Comparison of ENCODE assay signal across 15 cellular contexts in genomic region chr6:125924697-125925358, GRCh38. TPM values are rescaled to one million over a fixed set of nuclear protein-coding genes. Genes with fewer than 3 reads are reported as not detected.
DNase-seq lines count a peak whose midpoint lies in the region; FAIRE-seq and TF ChIP-seq lines count a peak whose summit lies in the region.
"Had no signal": no experiment of that assay in that cellular context is flagged by ENCODE, and none has a peak within 500 bp of the region (broad histone marks: within the 10 kb centered on the region; RNA-seq: fewer than 3 reads in every experiment).

No MANE protein-coding gene starts in this region.

- peak overlapping the region; percentile 61 for H3K4me2 ChIP-seq in keratinocyte (ENCODE audit: control insufficient read depth, extremely low read depth, insufficient read depth, low read depth, low read length)

- dilution Hi-C loops in keratinocyte (cut with MboI; ENCODE audit: extremely low pct_ligation_motif_present, low sequenced_read_pairs): no loop called here

- H3K9me3 Mint-ChIP-seq in activated CD4-positive, alpha-beta memory T cell treated with anti-CD3 and anti-CD28 coated beads, Interleukin-2, amount 10 ng/mL, durations not matched to agents 7 days and 5 days: no peaks in the 10 kb centered on the region
- no peaks in the 10 kb centered on the region for H3K9me3 Mint-ChIP-seq in activated CD4-positive, alpha-beta memory T cell treated with anti-CD3 and anti-CD28 coated beads for 36 hours
- no peaks in the 10 kb centered on the region for H3K9me3 Mint-ChIP-seq in CD4-positive, alpha-beta memory T cell
- H3K9me3 Mint-ChIP-seq: activated naive CD4-positive, alpha-beta T cell treated with anti-CD3 and anti-CD28 coated beads, Interleukin-2, amount 50 U/mL, for 72 hours; stimulated activated naive CD8-positive, alpha-beta T cell treated with anti-CD3 and anti-CD28 coated beads, Interleukin-15, Interleukin-2, amounts not matched to agents 100 ng/mL and 50 ng/mL, for 24 hours; WTC11 had no signal

- H3K36me3 ChIP-seq in CD4-positive, alpha-beta memory T cell (ENCODE audit: insufficient read depth, low read length): peaks cover 45% of the 10 kb centered on the region
- peaks cover 4 to 25% of the 10 kb centered on the region in 2 experiments for H3K36me3 ChIP-seq in keratinocyte (ENCODE audit: control insufficient read depth in 2 of 2, extremely low read depth in 1 of 2, insufficient read depth in 2 of 2, low read length in 2 of 2)

- no peak overlapping the region for H3K4me3 Mint-ChIP-seq in activated CD4-positive, alpha-beta memory T cell treated with anti-CD3 and anti-CD28 coated beads, Interleukin-2, amount 10 ng/mL, durations not matched to agents 7 days and 5 days
- no peak overlapping the region for H3K4me3 Mint-ChIP-seq in activated CD4-positive, alpha-beta memory T cell treated with anti-CD3 and anti-CD28 coated beads for 36 hours
- no peak overlapping the region for H3K4me3 Mint-ChIP-seq in CD4-positive, alpha-beta memory T cell
- H3K4me3 Mint-ChIP-seq: stimulated activated naive CD8-positive, alpha-beta T cell treated with anti-CD3 and anti-CD28 coated beads, Interleukin-15, Interleukin-2, amounts not matched to agents 100 ng/mL and 50 ng/mL, for 24 hours; WTC11 had no signal

- H3K9me3 ChIP-seq in CD4-positive, alpha-beta memory T cell (ENCODE audit: control insufficient read depth in 1 of 2, low read length in 2 of 2): no peaks in the 10 kb centered on the region
- H3K9me3 ChIP-seq in keratinocyte (ENCODE audit: control insufficient read depth, low read depth, low read length): no peaks in the 10 kb centered on the region

- POLR2A ChIA-PET in activated CD4-positive, alpha-beta memory T cell treated with anti-CD3 and anti-CD28 coated beads, Interleukin-2, amount 10 ng/mL, durations not matched to agents 7 days and 5 days (lab: Charles Lee): interaction anchor here (0.7 to 4.1 kb wide), 3 partner anchors 15 to 134 kb away, joined by 4 to 28 read pairs (median 5); partner anchors contain the start of genes HINT3 and NCOA7
- POLR2A ChIA-PET in activated CD4-positive, alpha-beta memory T cell treated with anti-CD3 and anti-CD28 coated beads for 36 hours (lab: Charles Lee): no interaction called here
- POLR2A ChIA-PET in CD4-positive, alpha-beta memory T cell (lab: Charles Lee; ENCODE audit: partially characterized antibody): interaction anchor here (1.2 kb wide), 1 partner anchor 32 kb away, joined by 3 read pairs; the partner anchor contains the start of gene HINT3

- H4K20me1 ChIP-seq in keratinocyte (ENCODE audit: control insufficient read depth, extremely low read depth, insufficient read depth, low read length): no peaks in the 10 kb centered on the region

- CTCF ChIA-PET in activated CD4-positive, alpha-beta memory T cell treated with anti-CD3 and anti-CD28 coated beads, Interleukin-2, amount 10 ng/mL, durations not matched to agents 7 days and 5 days (lab: Charles Lee): interaction anchor here (0.8 to 1.4 kb wide), 2 partner anchors 19 to 32 kb away, joined by 4 to 7 read pairs; partner anchors contain the start of gene HINT3
- CTCF ChIA-PET in activated CD4-positive, alpha-beta memory T cell treated with anti-CD3 and anti-CD28 coated beads for 36 hours (lab: Charles Lee): interaction anchor here (2.7 kb wide), 1 partner anchor 19 kb away, joined by 9 read pairs; no protein-coding TSS in a partner anchor
- CTCF ChIA-PET in CD4-positive, alpha-beta memory T cell (lab: Charles Lee; ENCODE audit: partially characterized antibody): interaction anchor here (1.0 to 1.9 kb wide), 4 partner anchors 18 to 133 kb away, joined by 3 to 7 read pairs (median 6); partner anchors contain the start of genes HINT3 and NCOA7

- no peaks in the 10 kb centered on the region for H3K79me2 ChIP-seq in keratinocyte (ENCODE audit: control insufficient read depth, insufficient read depth, low read length)

- intact Hi-C loops in activated CD4-positive, alpha-beta memory T cell treated with anti-CD3 and anti-CD28 coated beads for 36 hours (cut with micrococcal nuclease): loop anchor here (1.0 kb wide), 1 partner anchor 7 kb away; no protein-coding TSS in a partner anchor
- intact Hi-C loops in CD4-positive, alpha-beta memory T cell (cut with micrococcal nuclease): no loop called here

- H3K27ac Mint-ChIP-seq in activated CD4-positive, alpha-beta memory T cell treated with anti-CD3 and anti-CD28 coated beads, Interleukin-2, amount 10 ng/mL, durations not matched to agents 7 days and 5 days: peak overlapping the region; percentile 58
- no peak overlapping the region for H3K27ac Mint-ChIP-seq in activated CD4-positive, alpha-beta memory T cell treated with anti-CD3 and anti-CD28 coated beads for 36 hours
- H3K27ac Mint-ChIP-seq in CD4-positive, alpha-beta memory T cell: peak overlapping the region in 4 of 7 donors; percentile 2 to 32 (median 23)
- H3K27ac Mint-ChIP-seq: stimulated activated naive CD8-positive, alpha-beta T cell treated with anti-CD3 and anti-CD28 coated beads, Interleukin-15, Interleukin-2, amounts not matched to agents 100 ng/mL and 50 ng/mL, for 24 hours; WTC11 had no signal

- peaks cover 9% of the 10 kb centered on the region for H3K4me1 ChIP-seq in CD4-positive, alpha-beta memory T cell (ENCODE audit: insufficient read depth, low read length)
- H3K4me1 ChIP-seq in keratinocyte (ENCODE audit: control insufficient read depth, extremely low read depth, insufficient read depth, low read length): peaks cover 26% of the 10 kb centered on the region

- H3K27ac ChIP-seq in CD4-positive, alpha-beta memory T cell (ENCODE audit: low read depth, low read length): no peak overlapping the region
- peak overlapping the region; percentile 42 for H3K27ac ChIP-seq in keratinocyte (ENCODE audit: control insufficient read depth, insufficient read depth, low read length)

- no peaks in the 10 kb centered on the region for H3K27me3 ChIP-seq in CD4-positive, alpha-beta memory T cell (ENCODE audit: insufficient read depth, low read length)
- H3K27me3 ChIP-seq in keratinocyte (ENCODE audit: control insufficient read depth, extremely low read depth, insufficient read depth, low read length): no peaks in the 10 kb centered on the region

- H3K9me1 ChIP-seq in keratinocyte (ENCODE audit: control insufficient read depth, extremely low read depth, insufficient read depth, low read length): no peaks in the 10 kb centered on the region

- H2AFZ ChIP-seq in keratinocyte (ENCODE audit: control insufficient read depth, low read length): no peak overlapping the region

- H3K36me3 Mint-ChIP-seq in activated CD4-positive, alpha-beta memory T cell treated with anti-CD3 and anti-CD28 coated beads, Interleukin-2, amount 10 ng/mL, durations not matched to agents 7 days and 5 days (ENCODE audit: low read depth): peaks cover 68% of the 10 kb centered on the region
- H3K36me3 Mint-ChIP-seq in activated CD4-positive, alpha-beta memory T cell treated with anti-CD3 and anti-CD28 coated beads for 36 hours: peaks cover 46% of the 10 kb centered on the region
- H3K36me3 Mint-ChIP-seq in CD4-positive, alpha-beta memory T cell: peaks cover 62 to 72% of the 10 kb centered on the region in 2 donors
- H3K36me3 Mint-ChIP-seq: WTC11 had no signal

- H3K9ac ChIP-seq in keratinocyte (ENCODE audit: control insufficient read depth, extremely low read depth, insufficient read depth, low read length): no peak overlapping the region

- FAIRE-seq in keratinocyte (lab: Jason Lieb, UNC) (peak; percentile 13), frontal cortex (lab: Jason Lieb, UNC) (no peak)

- H3K27me3 Mint-ChIP-seq in activated CD4-positive, alpha-beta memory T cell treated with anti-CD3 and anti-CD28 coated beads, Interleukin-2, amount 10 ng/mL, durations not matched to agents 7 days and 5 days: no peaks in the 10 kb centered on the region
- H3K27me3 Mint-ChIP-seq in activated CD4-positive, alpha-beta memory T cell treated with anti-CD3 and anti-CD28 coated beads for 36 hours: no peaks in the 10 kb centered on the region
- no peaks in the 10 kb centered on the region for H3K27me3 Mint-ChIP-seq in CD4-positive, alpha-beta memory T cell
- H3K27me3 Mint-ChIP-seq: stimulated activated naive CD8-positive, alpha-beta T cell treated with anti-CD3 and anti-CD28 coated beads, Interleukin-15, Interleukin-2, amounts not matched to agents 100 ng/mL and 50 ng/mL, for 24 hours had no signal

- H3K4me3 ChIP-seq in CD4-positive, alpha-beta memory T cell (ENCODE audit: low read length in 2 of 2): no peak overlapping the region
- no peak overlapping the region for H3K4me3 ChIP-seq in keratinocyte (ENCODE audit: control insufficient read depth in 2 of 3, extremely low read depth in 1 of 3, insufficient read depth in 2 of 3, low read depth in 1 of 3, low read length in 3 of 3)

- no peak for TF ChIP-seq CTCF in keratinocyte (optimal IDR thresholded peaks at IDR 0.05 in 1 of 3, IDR thresholded peaks at IDR 0.05 in 1 of 3, conservative IDR thresholded peaks at IDR 0.05 in 1 of 3; ENCODE audit: extremely low read depth in 1 of 3, insufficient read depth in 2 of 3, low read length in 3 of 3)

- DNase-seq in activated CD4-positive, alpha-beta memory T cell treated with anti-CD3 and anti-CD28 coated beads, Interleukin-2, amount 10 ng/mL, durations not matched to agents 7 days and 5 days: no peak
- no peak for DNase-seq in activated CD4-positive, alpha-beta memory T cell treated with anti-CD3 and anti-CD28 coated beads for 36 hours
- no peak for DNase-seq in CD4-positive, alpha-beta memory T cell
- peak; percentile 11 for DNase-seq in UCSD-AML1 (lab: John Stamatoyannopoulos, UW; ENCODE audit: unreplicated experiment)
- no peak for DNase-seq in keratinocyte (ENCODE audit: low read depth, low spot score)
- DNase-seq in cerebellum (ENCODE audit: low spot score): no peak
- DNase-seq in inferior parietal cortex (ENCODE audit: extremely low spot score): no peak
- DNase-seq in frontal cortex (ENCODE audit: low spot score in 2 of 2): no peak
- DNase-seq: mesendoderm; NCI-H146; stimulated activated CD4-positive, alpha-beta T cell treated with anti-CD3 and anti-CD28 coated beads, Interleukin-15, amount 100 ng/mL, for 24 hours; SW 1271 had no signal

- peaks cover 44% of the 10 kb centered on the region for H3K4me1 Mint-ChIP-seq in activated CD4-positive, alpha-beta memory T cell treated with anti-CD3 and anti-CD28 coated beads, Interleukin-2, amount 10 ng/mL, durations not matched to agents 7 days and 5 days
- H3K4me1 Mint-ChIP-seq in activated CD4-positive, alpha-beta memory T cell treated with anti-CD3 and anti-CD28 coated beads for 36 hours (ENCODE audit: low read depth): peaks cover 27% of the 10 kb centered on the region
- H3K4me1 Mint-ChIP-seq in CD4-positive, alpha-beta memory T cell: peaks cover 3 to 7% (median 4%) of the 10 kb centered on the region in 4 donors
- H3K4me1 Mint-ChIP-seq: WTC11 had no signal

RNA-seq across cellular contexts. Expression of gene HINT3, which starts 31.7 kb away (rescaled TPM):
- 10 to 100 TPM; 11.0 to 11.7 TPM for total RNA-seq in activated CD4-positive, alpha-beta memory T cell treated with anti-CD3 and anti-CD28 coated beads, Interleukin-2, amount 10 ng/mL, durations not matched to agents 7 days and 5 days
- total RNA-seq in activated CD4-positive, alpha-beta memory T cell treated with anti-CD3 and anti-CD28 coated beads for 36 hours: 1 to 10 TPM; 9.6 to 9.8 TPM
- 10 to 100 TPM; 10.6 to 12.7 TPM for total RNA-seq in CD4-positive, alpha-beta memory T cell
- polyA plus RNA-seq in CD4-positive, alpha-beta memory T cell: 1 to 10 TPM; 8.1 to 9.6 TPM
- 1.5 to 3.9 TPM (median 2.9 TPM) in 3 replicates for polyA plus RNA-seq in keratinocyte
- polyA plus RNA-seq in keratinocyte (2011; ENCODE audit: low read depth): 39.6 TPM
- 3.5 and 4.5 TPM in 2 replicates for polyA plus RNA-seq in keratinocyte (2011; cell fraction: cytosol; rRNA removed)
- 1.9 TPM in 2 replicates for polyA plus RNA-seq in keratinocyte (2011; cell fraction: nucleus; rRNA removed)
- polyA plus RNA-seq in keratinocyte (2012; ENCODE audit: low replicate concordance): 7.4 and 19.7 TPM in 2 replicates
- polyA minus RNA-seq in keratinocyte: 0.52 to 1.4 TPM (median 0.99 TPM) in 3 replicates
- 6.7 TPM for polyA minus RNA-seq in keratinocyte (2011; cell fraction: cytosol; rRNA and poly(A)+ RNA removed)
- 1.9 and 3.3 TPM in 2 replicates for polyA minus RNA-seq in keratinocyte (2011; cell fraction: nucleus; rRNA and poly(A)+ RNA removed)
- total RNA-seq in cerebellum: 44.2 TPM
- 90.5 TPM for total RNA-seq in frontal cortex
